In the genomic region with DNA sequence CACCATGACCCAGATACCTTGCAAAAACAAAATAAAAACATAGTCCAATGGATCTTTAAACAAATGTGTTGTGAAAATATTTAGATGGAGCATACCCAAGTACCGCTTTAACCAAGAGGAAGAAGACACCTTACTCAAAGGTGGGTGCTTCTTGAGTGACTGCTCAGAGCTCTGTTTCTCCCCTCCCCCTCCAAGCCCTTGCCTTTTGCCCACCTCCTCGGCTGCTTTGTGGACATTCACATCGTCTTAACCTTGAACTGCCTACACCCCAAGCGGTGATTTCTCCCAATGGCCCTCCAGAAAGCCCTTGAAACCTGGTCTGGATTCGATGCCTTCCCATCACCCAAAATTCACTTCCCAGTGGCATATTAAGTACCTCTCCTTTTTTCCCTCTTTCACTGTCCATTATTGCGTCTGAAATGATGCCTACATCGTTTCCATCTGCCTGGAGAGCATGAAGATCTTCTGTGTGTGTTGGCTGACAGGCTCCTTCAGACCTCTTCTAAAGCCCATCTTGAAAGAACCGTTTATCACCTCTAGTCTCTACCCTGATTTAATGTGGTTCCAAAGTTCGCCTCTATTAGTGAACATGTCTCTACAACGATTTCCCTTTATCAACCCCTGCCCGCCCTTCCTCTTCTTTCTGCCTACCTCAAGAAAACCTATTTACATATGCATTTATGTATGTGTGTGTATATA, we compare ENCODE assay signal across 9 cellular contexts. TPM values are rescaled to one million over a fixed set of nuclear protein-coding genes. Genes with fewer than 3 reads are reported as not detected.
DNase-seq lines count a peak whose midpoint lies in the region; ATAC-seq and TF ChIP-seq lines count a peak whose summit lies in the region.
"Had no signal": no experiment of that assay in that cellular context is flagged by ENCODE, and none has a peak within 500 bp of the region (broad histone marks: within the 10 kb centered on the region; RNA-seq: fewer than 3 reads in every experiment).

No MANE protein-coding gene starts in this region.

- no peak overlapping the region for H2BK120ac ChIP-seq in mesendoderm (ENCODE audit: low read depth, low read length)

- H3K4me1 ChIP-seq in mesendoderm (ENCODE audit: control insufficient read depth, low read depth, low read length) (no peaks in the 10 kb centered on the region), tibial nerve (peaks cover 0 to 14% (median 9%) of the 10 kb centered on the region in 4 donors), A673 (ENCODE audit: insufficient read depth, low read length, poor library complexity, severe bottlenecking) (no peaks in the 10 kb centered on the region)

- H4K8ac ChIP-seq in mesendoderm (ENCODE audit: low read depth, low read length), result no peak overlapping the region

- ATAC-seq in HG03196 (IDR thresholded peaks at IDR 0.05; ENCODE audit: unreplicated experiment), result no peak
- no peak for ATAC-seq in GM21528 (IDR thresholded peaks at IDR 0.05; ENCODE audit: low FRiP score, unreplicated experiment)

- no CpG with 5 or more reads among the region's 11 CpGs for WGBS in mesendoderm (ENCODE audit: extremely low coverage, insufficient coverage, low lambda C conversion rate)
- WGBS in tibial nerve, 2 donors, result 61 to 65% methylated on average over 11 of the region's 11 CpGs

- peak overlapping the region; percentile 51 for H3K56ac ChIP-seq in mesendoderm (ENCODE audit: low read length)

- H3K27me3 ChIP-seq in mesendoderm (ENCODE audit: insufficient read depth, low read length, poor library complexity), result no peaks in the 10 kb centered on the region
- H3K27me3 ChIP-seq in tibial nerve, result no peaks in the 10 kb centered on the region
- H3K27me3 ChIP-seq in A673 (replicated peaks; ENCODE audit: insufficient read depth, low read depth, low read length, poor library complexity), result peaks cover 13% of the 10 kb centered on the region

- no peak for TF ChIP-seq CTCF in tibial nerve (IDR thresholded peaks at IDR 0.05)
- no peak for TF ChIP-seq CTCF in A673 (conservative IDR thresholded peaks at IDR 0.05; ENCODE audit: low read depth, low read length)

- H2AK5ac ChIP-seq in mesendoderm (ENCODE audit: low read length), result no peak overlapping the region

- H3K27me3 Mint-ChIP-seq in activated naive CD4-positive, alpha-beta T cell treated with anti-CD3 and anti-CD28 coated beads, Interleukin-2, amount 50 U/mL, for 24 hours, result no peaks in the 10 kb centered on the region
- H3K27me3 Mint-ChIP-seq in activated naive CD8-positive, alpha-beta T cell treated with anti-CD3 and anti-CD28 coated beads for 36 hours, result no peaks in the 10 kb centered on the region

- no peak overlapping the region for H2BK5ac ChIP-seq in mesendoderm (ENCODE audit: low read length)

- H3K36me3 ChIP-seq in mesendoderm (ENCODE audit: control insufficient read depth, insufficient read depth, low read length) (no peaks in the 10 kb centered on the region), tibial nerve (no peaks in the 10 kb centered on the region), A673 (ENCODE audit: insufficient read depth, low read length, poor library complexity, severe bottlenecking) (no peaks in the 10 kb centered on the region)

- no peak overlapping the region for H4K5ac ChIP-seq in mesendoderm (ENCODE audit: low read length)

- H3K27ac ChIP-seq in mesendoderm (ENCODE audit: low read depth, low read length) (no peak overlapping the region), tibial nerve (peak overlapping the region in 3 of 4 donors; percentile 2 to 77 (median 47)), A673 (ENCODE audit: low read depth, low read length, poor library complexity, severe bottlenecking) (no peak overlapping the region)

- H3K18ac ChIP-seq in mesendoderm (ENCODE audit: low read length), result no peak overlapping the region

- H3K4ac ChIP-seq in mesendoderm (ENCODE audit: low read depth, low read length), result no peak overlapping the region

- H3K4me3 Mint-ChIP-seq in activated naive CD4-positive, alpha-beta T cell treated with anti-CD3 and anti-CD28 coated beads, Interleukin-2, amount 50 U/mL, for 24 hours, result peak overlapping the region; percentile 89
- H3K4me3 Mint-ChIP-seq in activated naive CD8-positive, alpha-beta T cell treated with anti-CD3 and anti-CD28 coated beads for 36 hours, result peak overlapping the region; percentile 92

- peaks cover 83% of the 10 kb centered on the region for H3K4me1 Mint-ChIP-seq in activated naive CD4-positive, alpha-beta T cell treated with anti-CD3 and anti-CD28 coated beads, Interleukin-2, amount 50 U/mL, for 24 hours
- H3K4me1 Mint-ChIP-seq in activated naive CD8-positive, alpha-beta T cell treated with anti-CD3 and anti-CD28 coated beads for 36 hours, result peaks cover 53% of the 10 kb centered on the region

- H3K27ac Mint-ChIP-seq in activated naive CD4-positive, alpha-beta T cell treated with anti-CD3 and anti-CD28 coated beads, Interleukin-2, amount 50 U/mL, for 24 hours, result peak overlapping the region; percentile 91
- peak overlapping the region; percentile 69 for H3K27ac Mint-ChIP-seq in activated naive CD8-positive, alpha-beta T cell treated with anti-CD3 and anti-CD28 coated beads for 36 hours

- no peak overlapping the region for H3K9ac ChIP-seq in mesendoderm (ENCODE audit: low read length)

- TF ChIP-seq POLR2A in tibial nerve (IDR thresholded peaks at IDR 0.05), result no peak

- BruUV-seq in A673 (replicated peaks; lab: Mats Ljungman, UMichigan), result no TSS peak

- no peak for TF ChIP-seq EP300 in tibial nerve (IDR thresholded peaks at IDR 0.05)

- H3K9me3 Mint-ChIP-seq in activated naive CD4-positive, alpha-beta T cell treated with anti-CD3 and anti-CD28 coated beads, Interleukin-2, amount 50 U/mL, for 24 hours, result no peaks in the 10 kb centered on the region
- no peaks in the 10 kb centered on the region for H3K9me3 Mint-ChIP-seq in activated naive CD8-positive, alpha-beta T cell treated with anti-CD3 and anti-CD28 coated beads for 36 hours

- H3K4me3 ChIP-seq in mesendoderm (ENCODE audit: low read length) (no peak overlapping the region), tibial nerve (peak overlapping the region in 2 of 4 donors; percentile 61 to 80), A673 (ENCODE audit: low read depth, low read length, poor library complexity, severe bottlenecking) (no peak overlapping the region)
- H3K4me3 ChIP-seq: K562 had no signal

- peak overlapping the region; percentile 20 for H3K4me2 ChIP-seq in mesendoderm (ENCODE audit: low read length)

- intact Hi-C loops in A673 (cut with micrococcal nuclease; ENCODE audit: unreplicated experiment), result no loop called here

- H3K9me3 ChIP-seq in tibial nerve (no peaks in the 10 kb centered on the region), A673 (ENCODE audit: low read depth, low read length, poor library complexity, severe bottlenecking) (no peaks in the 10 kb centered on the region)

- peaks cover 4% of the 10 kb centered on the region for H3K79me2 ChIP-seq in mesendoderm (ENCODE audit: control insufficient read depth, insufficient read depth, low read length)

- H3K36me3 Mint-ChIP-seq in activated naive CD4-positive, alpha-beta T cell treated with anti-CD3 and anti-CD28 coated beads, Interleukin-2, amount 50 U/mL, for 24 hours, result no peaks in the 10 kb centered on the region
- H3K36me3 Mint-ChIP-seq in activated naive CD8-positive, alpha-beta T cell treated with anti-CD3 and anti-CD28 coated beads for 36 hours, result peaks cover 19% of the 10 kb centered on the region

- no peaks in the 10 kb centered on the region for H3K79me1 ChIP-seq in mesendoderm (ENCODE audit: low read length)

- no peak for DNase-seq in activated naive CD4-positive, alpha-beta T cell (lab: John Stamatoyannopoulos, UW)
- no peak for DNase-seq in activated naive CD8-positive, alpha-beta T cell treated with anti-CD3 and anti-CD28 coated beads for 36 hours
- DNase-seq in mesendoderm (no peak), tibial nerve (ENCODE audit: low spot score in 2 of 2) (no peak), A673 (ENCODE audit: low spot score) (no peak)

- POLR2A ChIA-PET in A673 (lab: Charles Lee; ENCODE audit: low non-redundant PET), result no interaction called here

- H2BK15ac ChIP-seq in mesendoderm (replicated peaks; ENCODE audit: low read depth), result no peak overlapping the region

- CTCF ChIA-PET in A673 (lab: Charles Lee), result no interaction called here

- no peak overlapping the region for H3K23ac ChIP-seq in mesendoderm (ENCODE audit: low read length)

RNA-seq across cellular contexts. Expression of a gene that starts 1.0 kb away (rescaled TPM):
- total RNA-seq in activated naive CD8-positive, alpha-beta T cell treated with anti-CD3 and anti-CD28 coated beads for 36 hours, result 1 to 10 TPM; 9.2 to 9.4 TPM
- polyA plus RNA-seq in mesendoderm (2013, experiment 1 of 2), result 0.69 TPM
- polyA plus RNA-seq in mesendoderm (2013, experiment 2 of 2), result 0.67 TPM
- 1 to 10 TPM; 2.3 to 5.2 (median 4.6) TPM for total RNA-seq in tibial nerve
- not detected in 2 replicates for total RNA-seq in A673 (2021)
- polyA plus RNA-seq: K562 had no signal

Comparison
In these comparisons a context has a peak if more than half of its experiments do, and no peak if none do; other contexts are left out.
1. H3K27ac ChIP-seq: peak in tibial nerve (3 of 4); none in mesendoderm (single experiment) and A673 (single experiment).